Comparison of ENCODE assay signal across 9 cellular contexts in the genomic region with DNA sequence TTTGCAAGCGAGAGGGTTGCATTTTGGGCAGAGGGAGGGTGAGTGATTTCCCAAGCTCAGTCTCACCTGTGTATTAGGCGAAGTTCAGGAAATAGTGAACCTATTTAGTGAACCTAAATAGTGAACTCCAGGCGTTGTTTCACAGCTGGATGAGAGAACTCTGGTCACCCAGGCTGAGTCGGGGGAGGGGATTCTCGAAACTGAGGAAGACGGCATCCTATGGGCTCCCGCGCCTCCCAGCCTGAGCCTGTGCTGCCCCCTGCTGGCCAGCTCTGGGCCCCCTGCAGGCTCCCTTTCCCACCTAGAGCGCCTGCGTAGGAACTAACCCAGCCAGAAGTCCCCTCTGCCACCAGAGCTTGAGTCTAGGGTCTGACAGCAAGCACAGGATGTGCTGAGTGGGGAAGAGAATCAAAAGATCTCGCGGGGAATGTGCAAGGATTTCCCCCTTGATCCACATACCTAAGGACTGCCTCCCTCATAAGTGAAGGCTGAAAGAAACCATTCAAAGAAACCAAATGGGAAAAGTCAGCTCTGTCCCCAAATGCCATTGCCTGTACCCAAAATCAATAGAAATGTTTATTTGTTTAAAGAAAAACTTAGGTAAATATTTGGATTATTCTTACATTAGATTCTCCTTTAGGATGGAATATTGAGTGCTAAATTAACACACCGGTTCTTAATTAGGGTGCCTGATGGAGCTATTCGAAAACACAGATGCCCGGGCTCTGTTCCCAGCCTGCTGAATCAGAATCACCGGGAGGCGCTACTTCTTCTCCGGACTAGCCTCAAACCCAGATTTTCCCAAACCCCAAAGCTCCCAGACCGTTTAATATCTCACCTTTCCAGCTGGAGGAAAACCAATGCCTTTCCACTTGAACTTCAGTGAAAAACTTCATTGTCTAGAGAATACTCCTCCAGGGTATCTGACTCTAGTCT. TPM values are rescaled to one million over a fixed set of nuclear protein-coding genes. Genes with fewer than 3 reads are reported as not detected.
DNase-seq lines count a peak whose midpoint lies in the region; ATAC-seq lines count a peak whose summit lies in the region.
"Had no signal": no experiment of that assay in that cellular context is flagged by ENCODE, and none has a peak within 500 bp of the region (broad histone marks: within the 10 kb centered on the region; RNA-seq: fewer than 3 reads in every experiment).

No MANE protein-coding gene starts in this region.

- no peak overlapping the region for H3K9ac ChIP-seq in BLaER1 treated with 17β-estradiol and CSF1 and Interleukin-3, amounts not matched to agents 10 nM and 100 nM

- no peak overlapping the region for H3K4me3 ChIP-seq in BLaER1 treated with 17β-estradiol and CSF1 and Interleukin-3, amounts not matched to agents 10 nM and 100 nM
- no peak overlapping the region for H3K4me3 ChIP-seq in Jurkat, Clone E6-1 (ENCODE audit: low read length)
- H3K4me3 ChIP-seq in SJSA1 (no peak overlapping the region), aorta (ENCODE audit: low read length in 2 of 2) (no peak overlapping the region)

- H3K4me2 ChIP-seq in BLaER1 treated with 17β-estradiol and CSF1 and Interleukin-3, amounts not matched to agents 10 nM and 100 nM = peak overlapping the region in 7 of 11 experiments; percentile 25 to 72 (median 40); a peak in 10 of 22 replicates

- intact Hi-C loops in Right ventricle myocardium inferior (cut with DNase I) (loop anchor here (10.0 kb wide), 1 partner anchor 196 kb away; no protein-coding TSS in a partner anchor), aorta (cut with DNase I) (no loop called here)

- H3K36me3 ChIP-seq in BLaER1 treated with 17β-estradiol and CSF1 and Interleukin-3, amounts not matched to agents 10 nM and 100 nM = no peaks in the 10 kb centered on the region
- no peaks in the 10 kb centered on the region for H3K36me3 ChIP-seq in SJSA1
- no peaks in the 10 kb centered on the region for H3K36me3 ChIP-seq in aorta (ENCODE audit: control insufficient read depth in 1 of 2, insufficient read depth in 2 of 2, low read length in 1 of 2)

- H3K9me3 ChIP-seq in BLaER1 treated with 17β-estradiol and CSF1 and Interleukin-3, amounts not matched to agents 10 nM and 100 nM (replicated peaks in 1 of 11) = no peaks in the 10 kb centered on the region
- no peaks in the 10 kb centered on the region for H3K9me3 ChIP-seq in SJSA1 (replicated peaks)
- no peaks in the 10 kb centered on the region for H3K9me3 ChIP-seq in aorta (ENCODE audit: control insufficient read depth, low read length)

- DNase-seq in Jurkat, Clone E6-1 (ENCODE audit: low read depth, low spot score) = peak; percentile 56
- DNase-seq in SJSA1 (ENCODE audit: low read depth in 1 of 2, low spot score in 2 of 2) (peak; percentile 35 to 64), Right ventricle myocardium inferior (ENCODE audit: missing footprints) (no peak), putamen (ENCODE audit: low spot score) (peak; percentile 33), aorta (peak; percentile 62 to 88)
- peak; percentile 79 for DNase-seq in activated naive CD4-positive, alpha-beta T cell treated with Interleukin-2 at 50 U/mL for 16 hours

- H3K27me3 ChIP-seq in BLaER1 treated with 17β-estradiol and CSF1 and Interleukin-3, amounts not matched to agents 10 nM and 100 nM = no peaks in the 10 kb centered on the region
- H3K27me3 ChIP-seq in SJSA1 (replicated peaks) (no peaks in the 10 kb centered on the region; the same call in 1 of the 2 replicates), aorta (ENCODE audit: control insufficient read depth in 1 of 2, insufficient read depth in 2 of 2, low read length in 1 of 2) (no peaks in the 10 kb centered on the region)

- peak; percentile 39 for ATAC-seq in GM19463 (IDR thresholded peaks at IDR 0.05; ENCODE audit: unreplicated experiment)
- peak; percentile 64 for ATAC-seq in Right ventricle myocardium inferior
- peak; percentile 80 for ATAC-seq in aorta (ENCODE audit: low FRiP score)

- no peaks in the 10 kb centered on the region; a peak in 1 of 20 replicates for H3K4me1 ChIP-seq in BLaER1 treated with 17β-estradiol and CSF1 and Interleukin-3, amounts not matched to agents 10 nM and 100 nM
- H3K4me1 ChIP-seq in SJSA1 (replicated peaks) (no peaks in the 10 kb centered on the region), aorta (ENCODE audit: control insufficient read depth in 1 of 2, insufficient read depth in 2 of 2, low read length in 2 of 2) (no peaks in the 10 kb centered on the region)

- 15% methylated on average over 18 to 19 of the region's 19 CpGs for WGBS in aorta, 2 donors

- H3K27ac ChIP-seq in BLaER1 treated with 17β-estradiol and CSF1 and Interleukin-3, amounts not matched to agents 10 nM and 100 nM = no peak overlapping the region
- H3K27ac ChIP-seq in SJSA1 (no peak overlapping the region), aorta (ENCODE audit: low read depth in 1 of 2, low read length in 2 of 2) (no peak overlapping the region)

- H4K20me1 ChIP-seq in BLaER1 treated with 17β-estradiol and CSF1 and Interleukin-3, amounts not matched to agents 10 nM and 100 nM = no peaks in the 10 kb centered on the region

RNA-seq across cellular contexts. Expression of a gene that starts 14.8 kb away (rescaled TPM):
- polyA plus RNA-seq in Jurkat, Clone E6-1 (2012; ENCODE audit: insufficient read depth, insufficient read length) = not detected
- not detected in 2 replicates for total RNA-seq in SJSA1 (2014; rRNA removed; shearing (Covaris generic))
- total RNA-seq in Right ventricle myocardium inferior (not detected), aorta (not detected)
- 1 to 10 TPM in 1 of 2 donors, not detected in 1; 5.0 TPM for polyA plus RNA-seq in aorta
- polyA plus RNA-seq: IgD-negative memory B cell had no signal

RNA-seq across cellular contexts. Expression of a gene that starts 34.3 kb away (rescaled TPM):
- not detected for polyA plus RNA-seq in Jurkat, Clone E6-1 (2012; ENCODE audit: insufficient read depth, insufficient read length)
- not detected in 2 replicates for total RNA-seq in SJSA1 (2014; rRNA removed; shearing (Covaris generic))
- total RNA-seq in Right ventricle myocardium inferior = not detected
- not detected for total RNA-seq in aorta
- polyA plus RNA-seq in aorta = not detected
- polyA plus RNA-seq: IgD-negative memory B cell had no signal
